17 cellular contexts compared by ENCODE assay signal in genomic region chr1:232877361-232877991, GRCh38.
"Had no signal": no experiment of that assay in that cellular context is flagged by ENCODE, and none has a peak within 500 bp of the region (broad histone marks: within the 10 kb centered on the region; RNA-seq: fewer than 3 reads in every experiment).

No MANE protein-coding gene starts in this region.

- H3K4me3 ChIP-seq: body of pancreas, gastroesophageal sphincter, left lung, psoas muscle, sigmoid colon, suprapubic skin, upper lobe of right lung had no signal

- H3K27ac ChIP-seq: body of pancreas, gastroesophageal sphincter, left lung, psoas muscle, sigmoid colon, suprapubic skin, upper lobe of right lung had no signal

- ATAC-seq: body of pancreas; gastroesophageal sphincter; left lung; stimulated activated naive B cell treated with anti-CD40 and anti-IgM and Interleukin-4, amounts not matched to agents 10 μg/mL and 1 μg/mL and 100 μg/mL, for 72 hours; upper lobe of right lung had no signal

- H3K4me1 ChIP-seq: body of pancreas, left lung, sigmoid colon, upper lobe of right lung had no signal

- H3K27me3 Mint-ChIP-seq: stimulated activated naive B cell treated with anti-CD40 and anti-IgM and Interleukin-4, amounts not matched to agents 10 μg/mL and 1 μg/mL and 100 μg/mL, for 72 hours had no signal

- H3K36me3 Mint-ChIP-seq: stimulated activated naive B cell treated with anti-CD40 and anti-IgM and Interleukin-4, amounts not matched to agents 10 μg/mL and 1 μg/mL and 100 μg/mL, for 72 hours had no signal

- H3K27ac Mint-ChIP-seq: activated naive CD4-positive, alpha-beta T cell treated with anti-CD3 and anti-CD28 coated beads for 36 hours; stimulated activated naive B cell treated with anti-CD40 and anti-IgM and Interleukin-4, amounts not matched to agents 10 μg/mL and 1 μg/mL and 100 μg/mL, for 72 hours had no signal

- DNase-seq: activated CD4-positive, CD25-positive, alpha-beta regulatory T cell; activated CD8-positive, alpha-beta memory T cell treated with anti-CD3 and anti-CD28 coated beads, Interleukin-2, amount 50 U/mL, for 48 hours; activated naive CD4-positive, alpha-beta T cell treated with anti-CD3 and anti-CD28 coated beads for 36 hours; amniotic stem cell; body of pancreas; central memory CD4-positive, alpha-beta T cell; cortex of kidney; effector CD8-positive, alpha-beta T cell; islet precursor cell; left lung; psoas muscle; sigmoid colon; stimulated activated naive B cell treated with anti-CD40 and anti-IgM and Interleukin-4, amounts not matched to agents 10 μg/mL and 1 μg/mL and 100 μg/mL, for 72 hours; upper lobe of right lung had no signal

- H3K27me3 ChIP-seq: body of pancreas, gastroesophageal sphincter, left lung, sigmoid colon, suprapubic skin, upper lobe of right lung had no signal

- H3K9me3 ChIP-seq: body of pancreas, gastroesophageal sphincter, left lung, psoas muscle, sigmoid colon, suprapubic skin, upper lobe of right lung had no signal

- H3K36me3 ChIP-seq: gastroesophageal sphincter, left lung, sigmoid colon, suprapubic skin, upper lobe of right lung had no signal

- H3K4me3 Mint-ChIP-seq: activated naive CD4-positive, alpha-beta T cell treated with anti-CD3 and anti-CD28 coated beads for 36 hours; nephron; stimulated activated naive B cell treated with anti-CD40 and anti-IgM and Interleukin-4, amounts not matched to agents 10 μg/mL and 1 μg/mL and 100 μg/mL, for 72 hours had no signal
